25 cellular contexts compared by ENCODE assay signal in genomic region chr4:39279416-39279815, GRCh38.
DNase-seq lines count a peak whose midpoint lies in the region; ATAC-seq, FAIRE-seq and TF ChIP-seq lines count a peak whose summit lies in the region.
"Had no signal": no experiment of that assay in that cellular context is flagged by ENCODE, and none has a peak within 500 bp of the region (broad histone marks: within the 10 kb centered on the region; RNA-seq: fewer than 3 reads in every experiment).

No MANE protein-coding gene starts in this region.

- TF ChIP-seq CTCF in activated CD8-positive, alpha-beta T cell treated with anti-CD3 and anti-CD28 coated beads for 36 hours (IDR thresholded peaks at IDR 0.05), result no peak
- no peak for TF ChIP-seq CTCF in DND-41 (IDR thresholded peaks at IDR 0.05; ENCODE audit: borderline replicate concordance, extremely low read depth, low read length, poor library complexity, severe bottlenecking)
- no peak for TF ChIP-seq CTCF in astrocyte (IDR thresholded peaks at IDR 0.05; ENCODE audit: insufficient read depth, low read depth, low read length)
- TF ChIP-seq CTCF in glutamatergic neuron (IDR thresholded peaks at IDR 0.05; ENCODE audit: partially characterized antibody, unreplicated experiment), result no peak

- H3K4me3 ChIP-seq in DND-41 (ENCODE audit: low read depth in 1 of 2, low read length in 2 of 2) (no peak overlapping the region), astrocyte (ENCODE audit: insufficient read depth, low read depth, low read length) (no peak overlapping the region)
- H3K4me3 ChIP-seq: BLaER1, GM23338, HAP-1 had no signal

- POLR2A ChIA-PET in activated CD8-positive, alpha-beta T cell treated with anti-CD3 and anti-CD28 coated beads, Interleukin-2, amount 10 ng/mL, durations not matched to agents 7 days and 5 days (lab: Charles Lee), result no interaction called here
- POLR2A ChIA-PET in activated CD8-positive, alpha-beta T cell treated with anti-CD3 and anti-CD28 coated beads for 36 hours (lab: Charles Lee), result interaction anchor here (0.7 kb wide), 1 partner anchor 294 kb away, joined by 3 read pairs; no protein-coding TSS in a partner anchor

- H3K79me2 ChIP-seq in DND-41 (ENCODE audit: insufficient read depth, low read length), result no peaks in the 10 kb centered on the region
- no peaks in the 10 kb centered on the region for H3K79me2 ChIP-seq in astrocyte (ENCODE audit: insufficient read depth, low read length)

- H3K9me3 ChIP-seq in DND-41 (ENCODE audit: insufficient read depth, low read length, severe bottlenecking) (no peaks in the 10 kb centered on the region), astrocyte (ENCODE audit: insufficient read depth, low read depth, low read length) (no peaks in the 10 kb centered on the region)
- H3K9me3 ChIP-seq: BLaER1, HAP-1 had no signal

- FAIRE-seq in astrocyte (lab: Jason Lieb, UNC), result no peak

- H3K27ac ChIP-seq in DND-41 (ENCODE audit: low read length) (no peak overlapping the region), astrocyte (ENCODE audit: low read depth, low read length) (no peak overlapping the region)
- H3K27ac ChIP-seq: 22Rv1, BLaER1 had no signal

- H4K20me1 ChIP-seq in DND-41 (ENCODE audit: insufficient read depth, low read length), result no peaks in the 10 kb centered on the region
- H4K20me1 ChIP-seq in astrocyte (ENCODE audit: insufficient read depth, low read length), result no peaks in the 10 kb centered on the region
- H4K20me1 ChIP-seq: BLaER1 had no signal

- no peak overlapping the region for H3K4me2 ChIP-seq in DND-41 (ENCODE audit: insufficient read depth, low read length)
- no peak overlapping the region for H3K4me2 ChIP-seq in astrocyte (ENCODE audit: low read length)
- H3K4me2 ChIP-seq: BLaER1, GM23338 had no signal

- peak overlapping the region; percentile 54 for H3K27ac Mint-ChIP-seq in activated CD8-positive, alpha-beta T cell treated with anti-CD3 and anti-CD28 coated beads, Interleukin-2, amount 10 ng/mL, durations not matched to agents 7 days and 5 days
- no peak overlapping the region for H3K27ac Mint-ChIP-seq in activated CD8-positive, alpha-beta T cell treated with anti-CD3 and anti-CD28 coated beads for 36 hours
- H3K27ac Mint-ChIP-seq in astrocyte (ENCODE audit: unreplicated experiment), result no peak overlapping the region
- no peak overlapping the region for H3K27ac Mint-ChIP-seq in glutamatergic neuron (ENCODE audit: unreplicated experiment)
- H3K27ac Mint-ChIP-seq: CD4-positive, alpha-beta T cell; GM23338 had no signal

- CTCF ChIA-PET in activated CD8-positive, alpha-beta T cell treated with anti-CD3 and anti-CD28 coated beads, Interleukin-2, amount 10 ng/mL, durations not matched to agents 7 days and 5 days (lab: Charles Lee), result no interaction called here
- CTCF ChIA-PET in activated CD8-positive, alpha-beta T cell treated with anti-CD3 and anti-CD28 coated beads for 36 hours (lab: Charles Lee), result no interaction called here

- no peak overlapping the region for H3K4me3 Mint-ChIP-seq in activated CD8-positive, alpha-beta T cell treated with anti-CD3 and anti-CD28 coated beads, Interleukin-2, amount 10 ng/mL, durations not matched to agents 7 days and 5 days
- H3K4me3 Mint-ChIP-seq in activated CD8-positive, alpha-beta T cell treated with anti-CD3 and anti-CD28 coated beads for 36 hours, result no peak overlapping the region
- H3K4me3 Mint-ChIP-seq in astrocyte (ENCODE audit: unreplicated experiment) (no peak overlapping the region), glutamatergic neuron (ENCODE audit: unreplicated experiment) (no peak overlapping the region)
- H3K4me3 Mint-ChIP-seq: CD4-positive, alpha-beta T cell; GM23338 had no signal

- no peaks in the 10 kb centered on the region for H3K27me3 ChIP-seq in DND-41 (ENCODE audit: insufficient read depth, low read length, poor library complexity)
- H3K27me3 ChIP-seq in astrocyte (ENCODE audit: insufficient read depth, low read length), result no peaks in the 10 kb centered on the region
- H3K27me3 ChIP-seq: BLaER1 had no signal

- peaks cover 10% of the 10 kb centered on the region for H3K36me3 Mint-ChIP-seq in activated CD8-positive, alpha-beta T cell treated with anti-CD3 and anti-CD28 coated beads, Interleukin-2, amount 10 ng/mL, durations not matched to agents 7 days and 5 days (ENCODE audit: low read depth)
- peaks cover 15% of the 10 kb centered on the region for H3K36me3 Mint-ChIP-seq in activated CD8-positive, alpha-beta T cell treated with anti-CD3 and anti-CD28 coated beads for 36 hours (ENCODE audit: low read depth)
- peaks cover 26% of the 10 kb centered on the region for H3K36me3 Mint-ChIP-seq in astrocyte (ENCODE audit: low read depth, unreplicated experiment)
- no peaks in the 10 kb centered on the region for H3K36me3 Mint-ChIP-seq in glutamatergic neuron (ENCODE audit: unreplicated experiment)

- H3K9me3 Mint-ChIP-seq in activated CD8-positive, alpha-beta T cell treated with anti-CD3 and anti-CD28 coated beads, Interleukin-2, amount 10 ng/mL, durations not matched to agents 7 days and 5 days (ENCODE audit: insufficient read depth), result no peaks in the 10 kb centered on the region
- no peaks in the 10 kb centered on the region for H3K9me3 Mint-ChIP-seq in activated CD8-positive, alpha-beta T cell treated with anti-CD3 and anti-CD28 coated beads for 36 hours
- H3K9me3 Mint-ChIP-seq in astrocyte (ENCODE audit: unreplicated experiment), result no peaks in the 10 kb centered on the region
- no peaks in the 10 kb centered on the region for H3K9me3 Mint-ChIP-seq in glutamatergic neuron (ENCODE audit: unreplicated experiment)
- H3K9me3 Mint-ChIP-seq: CD4-positive, alpha-beta T cell; GM23338 had no signal

- no peaks in the 10 kb centered on the region for H3K27me3 Mint-ChIP-seq in activated CD8-positive, alpha-beta T cell treated with anti-CD3 and anti-CD28 coated beads, Interleukin-2, amount 10 ng/mL, durations not matched to agents 7 days and 5 days (ENCODE audit: low read depth)
- H3K27me3 Mint-ChIP-seq in activated CD8-positive, alpha-beta T cell treated with anti-CD3 and anti-CD28 coated beads for 36 hours, result no peaks in the 10 kb centered on the region
- H3K27me3 Mint-ChIP-seq in astrocyte (ENCODE audit: low read depth, unreplicated experiment), result no peaks in the 10 kb centered on the region
- H3K27me3 Mint-ChIP-seq in glutamatergic neuron (ENCODE audit: unreplicated experiment), result peaks cover 2% of the 10 kb centered on the region
- H3K27me3 Mint-ChIP-seq: CD4-positive, alpha-beta T cell had no signal

- no peak overlapping the region for H3K9ac ChIP-seq in DND-41 (ENCODE audit: low read depth, low read length)
- no peak overlapping the region for H3K9ac ChIP-seq in astrocyte (ENCODE audit: low read length)
- H3K9ac ChIP-seq: BLaER1 had no signal

- no peak overlapping the region for H2AFZ ChIP-seq in DND-41 (ENCODE audit: low read depth, low read length)
- H2AFZ ChIP-seq in astrocyte (ENCODE audit: low read depth, low read length), result no peak overlapping the region
- H2AFZ ChIP-seq: GM23338 had no signal

- H3K4me1 Mint-ChIP-seq in activated CD8-positive, alpha-beta T cell treated with anti-CD3 and anti-CD28 coated beads, Interleukin-2, amount 10 ng/mL, durations not matched to agents 7 days and 5 days (ENCODE audit: low read depth), result no peaks in the 10 kb centered on the region
- H3K4me1 Mint-ChIP-seq in activated CD8-positive, alpha-beta T cell treated with anti-CD3 and anti-CD28 coated beads for 36 hours (ENCODE audit: low read depth), result no peaks in the 10 kb centered on the region
- H3K4me1 Mint-ChIP-seq in astrocyte (ENCODE audit: low read depth, unreplicated experiment) (peaks cover 4% of the 10 kb centered on the region), glutamatergic neuron (ENCODE audit: low read depth, unreplicated experiment) (no peaks in the 10 kb centered on the region)
- H3K4me1 Mint-ChIP-seq: GM23338 had no signal

- no peaks in the 10 kb centered on the region for H3K4me1 ChIP-seq in DND-41 (ENCODE audit: insufficient read depth, low read length)
- no peaks in the 10 kb centered on the region for H3K4me1 ChIP-seq in astrocyte (ENCODE audit: insufficient read depth, low read length)
- H3K4me1 ChIP-seq: BLaER1, HAP-1 had no signal

- ATAC-seq in activated CD8-positive, alpha-beta T cell treated with anti-CD3 and anti-CD28 coated beads, Interleukin-2, amount 10 ng/mL, durations not matched to agents 7 days and 5 days, result no peak
- ATAC-seq in activated CD8-positive, alpha-beta T cell treated with anti-CD3 and anti-CD28 coated beads for 36 hours, result no peak
- ATAC-seq in DND-41 (ENCODE audit: insufficient read depth, low read depth), result peak; percentile 35; the same call in 1 of the 3 replicates
- ATAC-seq in GM18519 (IDR thresholded peaks at IDR 0.05; ENCODE audit: low FRiP score, unreplicated experiment), result no peak
- no peak for ATAC-seq in GM21447 (IDR thresholded peaks at IDR 0.05; ENCODE audit: unreplicated experiment)
- ATAC-seq: GM23338 had no signal

- H3K36me3 ChIP-seq in DND-41 (ENCODE audit: insufficient read depth, low read length) (peaks cover 20% of the 10 kb centered on the region; the same call in 1 of the 2 replicates), astrocyte (ENCODE audit: insufficient read depth, low read length) (peaks cover 16% of the 10 kb centered on the region)

- DNase-seq in activated CD8-positive, alpha-beta T cell treated with anti-CD3 and anti-CD28 coated beads, Interleukin-2, amount 10 ng/mL, durations not matched to agents 7 days and 5 days, result no peak
- no peak for DNase-seq in activated CD8-positive, alpha-beta T cell treated with anti-CD3 and anti-CD28 coated beads for 36 hours
- no peak for DNase-seq in DND-41
- peak; percentile 18 for DNase-seq in astrocyte (ENCODE audit: low read depth)
- DNase-seq in myocyte (ENCODE audit: low read depth), result peak; percentile 69
- DNase-seq in glutamatergic neuron, result no peak
- DNase-seq: ACHN; CD4-positive, alpha-beta T cell; COR-L47; DMS79; KG1; NCI-H1105; NCI-H146; NCI-H2029 treated with DMSO at 0.1 percent for 48 hours; NCI-H2171; NCI-H345; NCI-H524; NCI-H774; NK-92 treated with Interleukin-12 subunit alpha and Interleukin-12 subunit beta, amount 100 ng/mL, for 24 hours had no signal

- intact Hi-C loops in activated CD8-positive, alpha-beta T cell treated with anti-CD3 and anti-CD28 coated beads for 36 hours (cut with micrococcal nuclease), result no loop called here

Comparison
In these comparisons a context has a peak if more than half of its experiments do, and no peak if none do; other contexts are left out.
1. DNase-seq: peak in astrocyte (single experiment) and myocyte (single experiment); none in activated CD8-positive, alpha-beta T cell treated with anti-CD3 and anti-CD28 coated beads, Interleukin-2, amount 10 ng/mL, durations not matched to agents 7 days and 5 days (single experiment), activated CD8-positive, alpha-beta T cell treated with anti-CD3 and anti-CD28 coated beads for 36 hours (single experiment), DND-41 (single experiment) and glutamatergic neuron (single experiment).